In the genomic region with DNA sequence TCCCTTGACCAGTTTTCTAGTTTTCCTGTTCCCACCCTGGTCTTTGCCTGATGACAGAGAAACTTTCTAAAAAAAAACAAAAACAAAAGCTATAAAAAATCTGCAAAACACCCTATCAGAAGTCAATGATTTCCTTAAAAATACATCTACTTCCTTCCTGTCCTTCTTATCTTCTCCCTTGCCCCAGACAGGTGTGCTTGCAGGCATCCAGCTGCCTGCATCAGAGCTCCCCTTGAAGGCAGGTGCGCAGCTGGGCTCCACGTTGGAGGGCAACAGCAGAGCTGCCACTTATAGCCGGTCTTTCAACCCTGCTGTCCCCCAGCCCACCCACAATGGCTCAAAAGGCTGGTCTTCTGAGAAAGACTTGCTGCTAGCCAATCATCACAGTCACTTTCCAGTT, we compare ENCODE assay signal across 23 cellular contexts. TPM values are rescaled to one million over a fixed set of nuclear protein-coding genes. Genes with fewer than 3 reads are reported as not detected.
A peak's percentile ranks its signal among the peaks of the same experiment; 100 is the strongest.
DNase-seq lines count a peak whose midpoint lies in the region; ATAC-seq and TF ChIP-seq lines count a peak whose summit lies in the region.
"Had no signal": no experiment of that assay in that cellular context is flagged by ENCODE, and none has a peak within 500 bp of the region (broad histone marks: within the 10 kb centered on the region; RNA-seq: fewer than 3 reads in every experiment).

No MANE protein-coding gene starts in this region.

- H3K36me3 ChIP-seq in MM.1S (replicated peaks; ENCODE audit: insufficient read depth, low read length) = no peaks in the 10 kb centered on the region
- peaks cover 4 to 6% of the 10 kb centered on the region in 2 donors for H3K36me3 ChIP-seq in aorta (ENCODE audit: control insufficient read depth in 1 of 2, insufficient read depth in 2 of 2, low read length in 1 of 2)

- WGBS in aorta, 2 donors = 72 to 78% methylated on average over 3 of the region's 3 CpGs

- H3K27ac ChIP-seq in MM.1S (ENCODE audit: low read length) = peak overlapping the region; percentile 19; the same call in 1 of the 2 replicates
- peak overlapping the region; percentile 15 for H3K27ac ChIP-seq in angular gyrus (ENCODE audit: low read depth, low read length)
- no peak overlapping the region for H3K27ac ChIP-seq in aorta (ENCODE audit: low read depth in 1 of 2, low read length in 2 of 2)

- no peaks in the 10 kb centered on the region for H3K27me3 Mint-ChIP-seq in activated T-cell treated with anti-CD3 and anti-CD28 coated beads, Interleukin-2, amount 50 U/mL, for 72 hours (ENCODE audit: low read depth)
- H3K27me3 Mint-ChIP-seq in naive thymus-derived CD8-positive, alpha-beta T cell = no peaks in the 10 kb centered on the region

- H3K79me2 ChIP-seq in MM.1S (ENCODE audit: low read length) = no peaks in the 10 kb centered on the region

- H3K9ac ChIP-seq in MM.1S (ENCODE audit: low read length) = no peak overlapping the region; the same call in 1 of the 2 replicates

- no peak for TF ChIP-seq CTCF in MM.1S (IDR thresholded peaks at IDR 0.05; ENCODE audit: low read length)

- H3K9me3 Mint-ChIP-seq in activated T-cell treated with anti-CD3 and anti-CD28 coated beads, Interleukin-2, amount 50 U/mL, for 72 hours = no peaks in the 10 kb centered on the region
- H3K9me3 Mint-ChIP-seq in naive thymus-derived CD8-positive, alpha-beta T cell = no peaks in the 10 kb centered on the region
- H3K9me3 Mint-ChIP-seq: CD8-positive, alpha-beta T cell had no signal

- no peaks in the 10 kb centered on the region for H4K20me1 ChIP-seq in MM.1S (ENCODE audit: insufficient read depth, low read length)

- POLR2A ChIA-PET in naive thymus-derived CD8-positive, alpha-beta T cell (lab: Charles Lee) = interaction anchor here (0.6 kb wide), 1 partner anchor 29 kb away, joined by 3 read pairs; no protein-coding TSS in a partner anchor

- ATAC-seq in activated T-cell treated with anti-CD3 and anti-CD28 coated beads, Interleukin-2, amount 50 U/mL, for 72 hours (replicated peaks in 1 of 2) = no peak
- ATAC-seq in naive thymus-derived CD8-positive, alpha-beta T cell = no peak
- no peak for ATAC-seq in aorta (ENCODE audit: low FRiP score)
- ATAC-seq: CD8-positive, alpha-beta T cell; GM12878; K562; Right ventricle myocardium inferior had no signal

- no peaks in the 10 kb centered on the region for H3F3A ChIP-seq in MM.1S (ENCODE audit: insufficient read depth, low read length)

- H3K27ac Mint-ChIP-seq in activated T-cell treated with anti-CD3 and anti-CD28 coated beads, Interleukin-2, amount 50 U/mL, for 72 hours = peak overlapping the region; percentile 79
- H3K27ac Mint-ChIP-seq in naive thymus-derived CD8-positive, alpha-beta T cell = peak overlapping the region in 9 of 10 donors; percentile 20 to 93 (median 48)

- H3K4me1 ChIP-seq in MM.1S (ENCODE audit: low read length) (peaks cover 19% of the 10 kb centered on the region), aorta (ENCODE audit: control insufficient read depth in 1 of 2, insufficient read depth in 2 of 2, low read length in 2 of 2) (no peaks in the 10 kb centered on the region)

- H3K36me3 Mint-ChIP-seq in activated T-cell treated with anti-CD3 and anti-CD28 coated beads, Interleukin-2, amount 50 U/mL, for 72 hours (ENCODE audit: insufficient read depth in 2 of 2) = peaks cover 0 to 1% of the 10 kb centered on the region in 2 donors
- H3K36me3 Mint-ChIP-seq in naive thymus-derived CD8-positive, alpha-beta T cell = peaks cover 0 to 27% (median 16%) of the 10 kb centered on the region in 3 donors

- intact Hi-C loops in aorta (cut with DNase I) = no loop called here

- H3K27me3 ChIP-seq in MM.1S (replicated peaks; ENCODE audit: insufficient read depth, low read length) (no peaks in the 10 kb centered on the region), aorta (ENCODE audit: control insufficient read depth in 1 of 2, insufficient read depth in 2 of 2, low read length in 1 of 2) (no peaks in the 10 kb centered on the region)

- DNase-seq in activated T-cell treated with anti-CD3 and anti-CD28 coated beads, Interleukin-2, amount 50 U/mL, for 72 hours = no peak
- no peak for DNase-seq in activated T-cell treated with anti-CD3 and anti-CD28 coated beads, Interleukin-2, amount 50 U/mL, for 1 hour
- DNase-seq in MM.1S (peak; percentile 45), NCI-H2196 (lab: John Stamatoyannopoulos, UW; ENCODE audit: unreplicated experiment) (no peak), aorta (no peak), NCI-H2227 treated with DMSO at 0.1 percent for 48 hours (lab: John Stamatoyannopoulos, UW) (no peak)
- DNase-seq in naive thymus-derived CD8-positive, alpha-beta T cell = no peak
- DNase-seq: 8988T; Calu3; CD8-positive, alpha-beta T cell; EL; GOT3; MV-4-11; NCI-H1417; NCI-H1930; NCI-H446; NCI-H526 treated with DMSO at 0.1 percent for 48 hours had no signal

- H3K9me3 ChIP-seq in MM.1S (replicated peaks; ENCODE audit: insufficient read depth, low read length) (no peaks in the 10 kb centered on the region), aorta (ENCODE audit: control insufficient read depth, low read length) (no peaks in the 10 kb centered on the region)

- H2AFZ ChIP-seq in MM.1S (ENCODE audit: low read length) = no peak overlapping the region

- H3K4me3 ChIP-seq in MM.1S (ENCODE audit: low read length) (no peak overlapping the region), aorta (ENCODE audit: low read length in 2 of 2) (no peak overlapping the region)
- H3K4me3 ChIP-seq: GM12878, K562 had no signal

- no peaks in the 10 kb centered on the region for H3K9me2 ChIP-seq in MM.1S (replicated peaks; ENCODE audit: insufficient read depth, low read length)

- peak overlapping the region; percentile 35 for H3K4me2 ChIP-seq in MM.1S (ENCODE audit: low read depth, low read length)

- no peak overlapping the region for H3K4me3 Mint-ChIP-seq in activated T-cell treated with anti-CD3 and anti-CD28 coated beads, Interleukin-2, amount 50 U/mL, for 72 hours
- peak overlapping the region in 1 of 10 donors; percentile 2 for H3K4me3 Mint-ChIP-seq in naive thymus-derived CD8-positive, alpha-beta T cell
- H3K4me3 Mint-ChIP-seq: CD8-positive, alpha-beta T cell had no signal

- peaks cover 6% of the 10 kb centered on the region for H3K4me1 Mint-ChIP-seq in activated T-cell treated with anti-CD3 and anti-CD28 coated beads, Interleukin-2, amount 50 U/mL, for 72 hours (ENCODE audit: low read depth)
- H3K4me1 Mint-ChIP-seq in naive thymus-derived CD8-positive, alpha-beta T cell = peaks cover 8 to 15% (median 10%) of the 10 kb centered on the region in 4 donors

RNA-seq across cellular contexts. Expression of a gene that starts 29.8 kb away (rescaled TPM):
- total RNA-seq in activated T-cell treated with anti-CD3 and anti-CD28 coated beads, Interleukin-2, amount 50 U/mL, for 72 hours = 1 to 10 TPM; 6.7 to 9.0 TPM
- total RNA-seq in naive thymus-derived CD8-positive, alpha-beta T cell = 1 to 10 TPM; 6.7 to 7.0 TPM
- 10 to 100 TPM in 2 of 3 donors, 1 to 10 TPM in 1; 9.3 to 17.6 (median 10.8) TPM for polyA plus RNA-seq in naive thymus-derived CD8-positive, alpha-beta T cell
- total RNA-seq in aorta = 10 to 100 TPM; 21.6 to 21.8 TPM
- polyA plus RNA-seq in aorta = 10 to 100 TPM; 20.0 to 40.1 TPM

RNA-seq across cellular contexts. Expression of a gene that starts 41.7 kb away (rescaled TPM):
- total RNA-seq in activated T-cell treated with anti-CD3 and anti-CD28 coated beads, Interleukin-2, amount 50 U/mL, for 72 hours = not detected
- not detected for total RNA-seq in naive thymus-derived CD8-positive, alpha-beta T cell
- under 1 TPM in 2 of 3 donors, not detected in 1; 0.12 to 0.14 TPM for polyA plus RNA-seq in naive thymus-derived CD8-positive, alpha-beta T cell
- total RNA-seq in aorta = not detected
- under 1 TPM in 1 of 2 donors, not detected in 1; 0.05 TPM for polyA plus RNA-seq in aorta
- total RNA-seq: Calu3; CD8-positive, alpha-beta T cell; K562; Right ventricle myocardium inferior; SK-MEL-5 had no signal
- polyA plus RNA-seq: AG04450 had no signal

RNA-seq across cellular contexts. Expression of a gene that starts 49.6 kb away (rescaled TPM):
- total RNA-seq in activated T-cell treated with anti-CD3 and anti-CD28 coated beads, Interleukin-2, amount 50 U/mL, for 72 hours = 10 to 100 TPM; 34.4 to 36.8 TPM
- 10 to 100 TPM; 27.9 to 34.0 TPM for total RNA-seq in naive thymus-derived CD8-positive, alpha-beta T cell
- polyA plus RNA-seq in naive thymus-derived CD8-positive, alpha-beta T cell = 10 to 100 TPM; 20.1 to 34.2 (median 21.8) TPM
- total RNA-seq in aorta = 10 to 100 TPM; 38.0 to 46.7 TPM
- 10 to 100 TPM in 1 of 2 donors, 1 to 10 TPM in 1; 9.1 to 24.2 TPM for polyA plus RNA-seq in aorta

Comparison
In these comparisons a context has a peak if more than half of its experiments do, and no peak if none do; other contexts are left out.
1. H3K27ac ChIP-seq: peak in MM.1S (single experiment) and angular gyrus (single experiment); none in aorta (0 of 2).